In the genomic region with DNA sequence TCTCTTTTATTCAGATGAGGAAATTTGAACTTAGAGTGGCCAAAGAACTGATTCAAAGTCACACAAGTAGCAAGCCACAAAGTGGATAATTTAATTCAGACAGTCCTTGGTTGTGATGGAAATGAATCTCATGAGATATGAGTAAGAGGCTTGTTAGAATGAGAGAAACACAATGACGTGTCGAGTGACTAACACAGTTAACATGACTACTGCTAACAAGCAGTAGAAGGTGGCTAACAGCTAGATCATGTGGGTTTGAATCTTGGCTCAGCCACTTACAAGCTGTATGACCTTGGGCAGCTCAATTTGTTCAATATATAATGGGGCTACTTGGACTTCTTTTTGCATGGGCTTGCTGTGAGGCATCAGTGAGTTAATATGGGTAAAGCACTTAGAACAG, we compare ENCODE assay signal across 13 cellular contexts.
A peak's percentile ranks its signal among the peaks of the same experiment; 100 is the strongest.
DNase-seq lines count a peak whose midpoint lies in the region; ATAC-seq and TF ChIP-seq lines count a peak whose summit lies in the region.
"Had no signal": no experiment of that assay in that cellular context is flagged by ENCODE, and none has a peak within 500 bp of the region (broad histone marks: within the 10 kb centered on the region; RNA-seq: fewer than 3 reads in every experiment).

No MANE protein-coding gene starts in this region.

- no peaks in the 10 kb centered on the region for H3K9me3 Mint-ChIP-seq in activated naive CD4-positive, alpha-beta T cell treated with anti-CD3 and anti-CD28 coated beads, Interleukin-2, amount 50 U/mL, for 72 hours

- TF ChIP-seq POLR2A in stomach (IDR thresholded peaks at IDR 0.05), result no peak

- WGBS in stomach, 5 donors, result 55 to 86% (median 81%) methylated on average over 2 of the region's 2 CpGs

- no peaks in the 10 kb centered on the region for H3K27me3 ChIP-seq in thoracic aorta (replicated peaks; ENCODE audit: insufficient read depth)
- no peaks in the 10 kb centered on the region for H3K27me3 ChIP-seq in stomach
- H3K27me3 ChIP-seq: tibial nerve had no signal

- no peak for DNase-seq in activated naive CD4-positive, alpha-beta T cell treated with anti-CD3 and anti-CD28 coated beads, Interleukin-2, amount 50 U/mL, for 72 hours (ENCODE audit: low spot score in 2 of 2)
- DNase-seq in activated naive CD4-positive, alpha-beta T cell treated with Interleukin-2 at 50 U/mL for 16 hours, result no peak
- DNase-seq in RPMI7951 (ENCODE audit: low read depth) (peak; percentile 98), fibroblast of the conjunctiva (ENCODE audit: low read depth) (peak; percentile 91), thoracic aorta (ENCODE audit: low spot score) (no peak), stomach (no peak)
- DNase-seq: activated T-cell treated with anti-CD3 and anti-CD28 coated beads, Interleukin-2, amount 50 U/mL, for 1 hour; CD4-positive, CD25-positive, alpha-beta regulatory T cell; effector CD4-positive, alpha-beta T cell; NCI-H1105 had no signal

- peaks cover 0 to 10% of the 10 kb centered on the region in 2 donors for H3K4me1 ChIP-seq in thoracic aorta (ENCODE audit: control insufficient read depth in 1 of 2, low read depth in 2 of 2)
- peaks cover 0 to 9% (median 5%) of the 10 kb centered on the region in 4 donors for H3K4me1 ChIP-seq in stomach

- no peaks in the 10 kb centered on the region for H3K36me3 Mint-ChIP-seq in activated naive CD4-positive, alpha-beta T cell treated with anti-CD3 and anti-CD28 coated beads, Interleukin-2, amount 50 U/mL, for 72 hours
- H3K36me3 Mint-ChIP-seq: CD4-positive, CD25-positive, alpha-beta regulatory T cell had no signal

- H3K36me3 ChIP-seq in thoracic aorta (no peaks in the 10 kb centered on the region), stomach (no peaks in the 10 kb centered on the region)
- H3K36me3 ChIP-seq: tibial nerve had no signal

- no peaks in the 10 kb centered on the region for H3K9me3 ChIP-seq in thoracic aorta
- H3K9me3 ChIP-seq in stomach, result no peaks in the 10 kb centered on the region
- H3K9me3 ChIP-seq: tibial nerve had no signal

- no peak overlapping the region for H3K27ac Mint-ChIP-seq in activated naive CD4-positive, alpha-beta T cell treated with anti-CD3 and anti-CD28 coated beads, Interleukin-2, amount 50 U/mL, for 72 hours
- H3K27ac Mint-ChIP-seq: CD4-positive, CD25-positive, alpha-beta regulatory T cell had no signal

- H3K27ac ChIP-seq in thoracic aorta, result peak overlapping the region in 1 of 2 donors; percentile 23
- no peak overlapping the region for H3K27ac ChIP-seq in stomach

- intact Hi-C loops in stomach (cut with DNase I; ENCODE audit: low total_unique reads), result no loop called here

- no peak for TF ChIP-seq EP300 in stomach (IDR thresholded peaks at IDR 0.05)

- no peak for TF ChIP-seq CTCF in thoracic aorta (IDR thresholded peaks at IDR 0.05)
- no peak for TF ChIP-seq CTCF in stomach (IDR thresholded peaks at IDR 0.05)

- ATAC-seq in activated naive CD4-positive, alpha-beta T cell treated with anti-CD3 and anti-CD28 coated beads, Interleukin-2, amount 50 U/mL, for 72 hours, result peak; percentile 62 to 93
- ATAC-seq in thoracic aorta (ENCODE audit: insufficient number of reproducible peaks, low FRiP score, low read depth), result peak; percentile 50
- ATAC-seq in HG02840 (IDR thresholded peaks at IDR 0.05; ENCODE audit: low FRiP score, unreplicated experiment), result no peak
- no peak for ATAC-seq in GM21381 (IDR thresholded peaks at IDR 0.05; ENCODE audit: unreplicated experiment)

- H3K4me3 ChIP-seq in thoracic aorta, result no peak overlapping the region
- H3K4me3 ChIP-seq in stomach, result no peak overlapping the region
- H3K4me3 ChIP-seq: tibial nerve had no signal

Comparison
In these comparisons a context has a peak if more than half of its experiments do, and no peak if none do; other contexts are left out.
1. ATAC-seq: peak in activated naive CD4-positive, alpha-beta T cell treated with anti-CD3 and anti-CD28 coated beads, Interleukin-2, amount 50 U/mL, for 72 hours (2 of 2) and thoracic aorta (single experiment); none in HG02840 (single experiment) and GM21381 (single experiment).
2. DNase-seq: peak in RPMI7951 (single experiment) and fibroblast of the conjunctiva (single experiment); none in activated naive CD4-positive, alpha-beta T cell treated with anti-CD3 and anti-CD28 coated beads, Interleukin-2, amount 50 U/mL, for 72 hours (0 of 2), activated naive CD4-positive, alpha-beta T cell treated with Interleukin-2 at 50 U/mL for 16 hours (single experiment), thoracic aorta (single experiment) and stomach (single experiment).